In the genomic region with DNA sequence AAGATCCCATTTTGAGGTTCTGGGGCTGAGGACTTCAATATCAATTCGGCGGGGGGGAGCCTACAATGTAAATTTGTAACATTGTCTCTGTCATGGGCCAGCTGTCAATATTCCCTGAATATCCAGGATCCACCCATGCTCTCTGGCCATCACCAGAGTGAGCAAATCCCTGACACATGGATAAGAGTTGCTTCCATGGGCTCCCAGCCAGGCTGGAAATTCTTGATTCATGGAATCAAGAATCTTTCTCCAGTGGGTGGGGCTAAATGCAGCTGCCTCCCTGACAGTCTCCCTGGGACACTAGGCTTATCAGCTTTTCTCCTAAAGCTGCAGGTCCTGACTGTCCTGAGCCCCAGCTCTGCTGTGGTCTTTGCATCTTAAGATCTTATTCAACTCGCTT, we compare ENCODE assay signal across 13 cellular contexts.
"Had no signal": no experiment of that assay in that cellular context is flagged by ENCODE, and none has a peak within 500 bp of the region (broad histone marks: within the 10 kb centered on the region; RNA-seq: fewer than 3 reads in every experiment).

No MANE protein-coding gene starts in this region.

- ATAC-seq: activated CD8-positive, alpha-beta T cell treated with anti-CD3 and anti-CD28 coated beads, Interleukin-2, amount 10 ng/mL, durations not matched to agents 7 days and 5 days; activated naive CD8-positive, alpha-beta T cell treated with anti-CD3 and anti-CD28 coated beads, Interleukin-2, amount 50 U/mL, for 24 hours; left colon; natural killer cell had no signal

- DNase-seq: activated CD4-positive, alpha-beta T cell treated with anti-CD3 and anti-CD28 coated beads for 48 hours; activated naive CD4-positive, alpha-beta T cell treated with Interleukin-2 at 50 U/mL for 16 hours; activated naive CD8-positive, alpha-beta T cell treated with anti-CD3 and anti-CD28 coated beads, Interleukin-2, amount 50 U/mL, for 24 hours; effector CD4-positive, alpha-beta T cell; hypothalamus; left colon; natural killer cell; occipital lobe; sigmoid colon; stimulated activated CD4-positive, alpha-beta T cell treated with anti-CD3 and anti-CD28 coated beads, Interleukin-12 subunit alpha, Interleukin-12 subunit beta, amount 100 ng/mL, for 4 hours; stimulated activated naive CD4-positive, alpha-beta T cell; T-helper 9 cell had no signal
